ENCODE assay signal across 13 cellular contexts in the genomic region with DNA sequence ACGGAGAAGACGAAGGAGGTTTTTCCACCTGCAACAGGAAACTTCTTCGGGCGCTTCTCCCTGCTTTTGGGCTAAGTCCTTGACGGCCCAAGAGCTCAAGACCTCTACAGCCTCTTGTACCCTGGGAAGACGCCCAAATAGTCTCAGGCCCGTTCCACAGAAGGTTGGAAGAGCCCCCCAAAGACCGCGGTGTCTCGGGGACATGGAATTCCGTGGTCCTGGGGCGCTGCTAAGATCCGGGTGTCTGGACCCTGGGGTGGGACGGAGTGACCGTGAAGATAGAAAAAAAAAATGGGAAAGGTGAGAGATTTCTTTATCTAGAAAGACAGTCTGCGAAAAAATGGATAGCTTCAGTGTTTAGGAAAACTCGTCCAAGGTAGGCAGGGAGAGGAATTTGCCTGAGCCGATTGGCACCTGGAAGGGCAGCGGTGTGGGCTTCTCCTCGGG. TPM values are rescaled to one million over a fixed set of nuclear protein-coding genes. Genes with fewer than 3 reads are reported as not detected.
A peak's percentile ranks its signal among the peaks of the same experiment; 100 is the strongest.
DNase-seq lines count a peak whose midpoint lies in the region; ATAC-seq and TF ChIP-seq lines count a peak whose summit lies in the region.
"Had no signal": no experiment of that assay in that cellular context is flagged by ENCODE, and none has a peak within 500 bp of the region (broad histone marks: within the 10 kb centered on the region; RNA-seq: fewer than 3 reads in every experiment).

No MANE protein-coding gene starts in this region.

- peaks cover 99% of the 10 kb centered on the region for H3K27me3 ChIP-seq in BLaER1
- peaks cover 34% of the 10 kb centered on the region for H3K27me3 ChIP-seq in CD8-positive, alpha-beta memory T cell (ENCODE audit: insufficient read depth, low read length, poor library complexity, severe bottlenecking)

- CTCF ChIA-PET in CD8-positive, alpha-beta memory T cell (lab: Charles Lee): no interaction called here
- CTCF ChIA-PET in HEK293T (lab: Yijun Ruan, JAX): no interaction called here

- H3K4me1 ChIP-seq in BLaER1: peaks cover 45% of the 10 kb centered on the region
- H3K4me1 ChIP-seq in CD8-positive, alpha-beta memory T cell (ENCODE audit: insufficient read depth, low read length): no peaks in the 10 kb centered on the region

- H4K20me1 ChIP-seq in BLaER1: peaks cover 48% of the 10 kb centered on the region

- DNase-seq in CD8-positive, alpha-beta memory T cell: no peak
- DNase-seq in astrocyte of the hippocampus (ENCODE audit: low read depth, low spot score) (peak; percentile 10), naive B cell (no peak), NCI-H187 (lab: John Stamatoyannopoulos, UW) (no peak), HEK293T (ENCODE audit: extremely low spot score) (no peak), NCI-H510A treated with DMSO at 0.1 percent for 48 hours (lab: John Stamatoyannopoulos, UW) (no peak), germinal center (ENCODE audit: low spot score) (no peak)
- DNase-seq: activated gamma-delta T cell treated with Interleukin-2 at 50 U/mL for 16 hours, right lobe of liver had no signal

- H3K36me3 Mint-ChIP-seq in CD8-positive, alpha-beta memory T cell: no peaks in the 10 kb centered on the region
- H3K36me3 Mint-ChIP-seq in naive B cell: no peaks in the 10 kb centered on the region

- H3K4me1 Mint-ChIP-seq in CD8-positive, alpha-beta memory T cell: peaks cover 18 to 44% (median 39%) of the 10 kb centered on the region in 3 donors
- H3K4me1 Mint-ChIP-seq in naive B cell: peaks cover 22 to 40% (median 35%) of the 10 kb centered on the region in 3 donors

- ATAC-seq in naive B cell (ENCODE audit: low read depth in 2 of 2): no peak

- H3K4me3 Mint-ChIP-seq in CD8-positive, alpha-beta memory T cell: peak overlapping the region in 5 of 7 donors; percentile 12 to 86 (median 33)
- H3K4me3 Mint-ChIP-seq in naive B cell: peak overlapping the region; percentile 21 to 82 (median 72)

- peaks cover 43% of the 10 kb centered on the region for H3K9me3 ChIP-seq in BLaER1
- H3K9me3 ChIP-seq in CD8-positive, alpha-beta memory T cell (ENCODE audit: low read length): no peaks in the 10 kb centered on the region
- H3K9me3 ChIP-seq: right lobe of liver had no signal

- H3K9ac ChIP-seq in BLaER1: no peak overlapping the region

- no peak overlapping the region for H3K27ac Mint-ChIP-seq in CD8-positive, alpha-beta memory T cell
- H3K27ac Mint-ChIP-seq in naive B cell: no peak overlapping the region

- POLR2A ChIA-PET in CD8-positive, alpha-beta memory T cell (lab: Charles Lee): no interaction called here
- POLR2A ChIA-PET in HEK293T (lab: Yijun Ruan, JAX): no interaction called here

- H3K27ac ChIP-seq in BLaER1: no peak overlapping the region
- H3K27ac ChIP-seq in CD8-positive, alpha-beta memory T cell (ENCODE audit: low read depth, low read length): no peak overlapping the region
- H3K27ac ChIP-seq: right lobe of liver had no signal

- H3K36me3 ChIP-seq in BLaER1: no peaks in the 10 kb centered on the region
- H3K36me3 ChIP-seq in CD8-positive, alpha-beta memory T cell (ENCODE audit: insufficient read depth, low read length): no peaks in the 10 kb centered on the region
- H3K36me3 ChIP-seq: right lobe of liver had no signal

- H3K9me3 Mint-ChIP-seq in CD8-positive, alpha-beta memory T cell: peaks cover 0 to 1% (median 0%) of the 10 kb centered on the region in 5 donors
- peaks cover 0 to 6% (median 0%) of the 10 kb centered on the region in 7 donors for H3K9me3 Mint-ChIP-seq in naive B cell

- H3K4me3 ChIP-seq in BLaER1: peak overlapping the region; percentile 64
- no peak overlapping the region for H3K4me3 ChIP-seq in CD8-positive, alpha-beta memory T cell (ENCODE audit: low read length)
- H3K4me3 ChIP-seq: right lobe of liver had no signal

- peaks cover 75 to 89% of the 10 kb centered on the region in 2 donors for H3K27me3 Mint-ChIP-seq in CD8-positive, alpha-beta memory T cell
- H3K27me3 Mint-ChIP-seq in naive B cell: peaks cover 82 to 93% (median 93%) of the 10 kb centered on the region in 3 donors

- peak overlapping the region; percentile 97 for H3K4me2 ChIP-seq in BLaER1

TF ChIP-seq in HEK293T, 16 proteins besides CTCF, POLR2A, EP300 and RAD21:
- TF ChIP-seq ZNF384 (IDR thresholded peaks at IDR 0.05): no peak
- no peak for TF ChIP-seq SUZ12 (IDR thresholded peaks at IDR 0.05)
- TF ChIP-seq HDGF (IDR thresholded peaks at IDR 0.05; ENCODE audit: borderline replicate concordance): no peak
- no peak for TF ChIP-seq LEF1 (IDR thresholded peaks at IDR 0.05; ENCODE audit: borderline replicate concordance)
- no peak for TF ChIP-seq FOXA1 (IDR thresholded peaks at IDR 0.05)
- TF ChIP-seq NFRKB (IDR thresholded peaks at IDR 0.05): no peak

RNA-seq across cellular contexts. Expression of a gene that starts 0.4 kb away (rescaled TPM):
- not detected for total RNA-seq in CD8-positive, alpha-beta memory T cell
- not detected for polyA plus RNA-seq in CD8-positive, alpha-beta memory T cell
- not detected for polyA plus RNA-seq in naive B cell (ENCODE audit: low read depth in 6 of 6)
- total RNA-seq: fibroblast of lung, MCF 10A, OCI-LY7, right lobe of liver had no signal
- polyA plus RNA-seq: fibroblast of lung had no signal
